Comparison of ENCODE assay signal across 16 cellular contexts in the genomic region with DNA sequence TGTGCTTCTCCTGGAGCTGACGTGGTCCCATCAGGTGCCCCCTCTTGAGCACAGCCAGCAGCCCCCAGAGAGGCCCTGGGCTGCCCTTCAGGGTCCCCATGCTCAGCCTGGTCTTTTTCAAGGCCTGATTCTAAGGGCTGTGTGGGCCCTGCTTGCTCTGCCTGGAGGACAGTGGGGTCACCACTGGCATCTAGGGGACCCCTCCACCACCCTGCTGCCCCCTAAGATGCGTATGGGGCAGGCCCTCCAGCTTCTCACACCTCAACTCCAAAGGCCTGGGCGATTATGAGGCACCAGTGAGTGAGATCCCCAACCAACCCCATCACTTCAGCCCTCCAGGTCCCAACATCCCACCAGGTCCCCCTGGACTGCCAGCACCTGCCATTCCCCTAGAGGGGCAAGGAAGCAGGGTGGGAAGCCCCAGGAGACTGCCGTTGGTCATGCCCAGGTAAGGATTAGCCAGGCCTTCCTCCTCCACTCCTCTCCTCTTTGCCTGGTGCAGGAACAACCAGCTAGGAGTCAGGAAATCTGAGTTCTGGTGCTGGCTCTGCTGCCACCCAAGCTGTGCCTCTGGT.
DNase-seq lines count a peak whose midpoint lies in the region; ATAC-seq and TF ChIP-seq lines count a peak whose summit lies in the region.
"Had no signal": no experiment of that assay in that cellular context is flagged by ENCODE, and none has a peak within 500 bp of the region (broad histone marks: within the 10 kb centered on the region; RNA-seq: fewer than 3 reads in every experiment).

No MANE protein-coding gene starts in this region.

- no peaks in the 10 kb centered on the region for H3K27me3 Mint-ChIP-seq in activated naive CD8-positive, alpha-beta T cell treated with anti-CD3 and anti-CD28 coated beads for 36 hours
- H3K27me3 Mint-ChIP-seq in natural killer cell (ENCODE audit: low read depth in 2 of 2), result no peaks in the 10 kb centered on the region
- H3K27me3 Mint-ChIP-seq: type B pancreatic cell had no signal

- peaks cover 66% of the 10 kb centered on the region for H3K4me1 Mint-ChIP-seq in activated naive CD8-positive, alpha-beta T cell treated with anti-CD3 and anti-CD28 coated beads for 36 hours
- peaks cover 80 to 99% of the 10 kb centered on the region in 2 donors for H3K4me1 Mint-ChIP-seq in natural killer cell

- H3K4me3 Mint-ChIP-seq in activated naive CD8-positive, alpha-beta T cell treated with anti-CD3 and anti-CD28 coated beads for 36 hours, result no peak overlapping the region
- H3K4me3 Mint-ChIP-seq in natural killer cell, result no peak overlapping the region
- H3K4me3 Mint-ChIP-seq: type B pancreatic cell had no signal

- ATAC-seq in left ventricle myocardium superior (no peak), left cardiac atrium (no peak), natural killer cell (no peak)
- ATAC-seq: HCT116, K562 had no signal

- peaks cover 7% of the 10 kb centered on the region for H3K36me3 Mint-ChIP-seq in activated naive CD8-positive, alpha-beta T cell treated with anti-CD3 and anti-CD28 coated beads for 36 hours
- no peaks in the 10 kb centered on the region for H3K36me3 Mint-ChIP-seq in natural killer cell

- peak overlapping the region; percentile 31 for H3K27ac Mint-ChIP-seq in activated naive CD8-positive, alpha-beta T cell treated with anti-CD3 and anti-CD28 coated beads for 36 hours
- peak overlapping the region; percentile 94 to 100 for H3K27ac Mint-ChIP-seq in natural killer cell
- H3K27ac Mint-ChIP-seq: type B pancreatic cell had no signal

- no peaks in the 10 kb centered on the region for H3K9me3 Mint-ChIP-seq in activated naive CD8-positive, alpha-beta T cell treated with anti-CD3 and anti-CD28 coated beads for 36 hours
- no peaks in the 10 kb centered on the region for H3K9me3 Mint-ChIP-seq in natural killer cell
- H3K9me3 Mint-ChIP-seq: type B pancreatic cell had no signal

- DNase-seq in left ventricle myocardium superior (peak; percentile 18), left cardiac atrium (no peak), natural killer cell (no peak), DMS79 treated with DMSO at 0.1 percent for 48 hours (lab: John Stamatoyannopoulos, UW) (no peak), GM19240 (ENCODE audit: insufficient read length, low spot score) (no peak), GM19238 (ENCODE audit: insufficient read length, low spot score) (no peak)
- DNase-seq in activated naive CD8-positive, alpha-beta T cell treated with anti-CD3 and anti-CD28 coated beads for 36 hours, result no peak
- DNase-seq: Caco-2; foreskin fibroblast; NCI-H2029; NCI-H446 treated with DMSO at 0.1 percent for 48 hours; stimulated activated CD4-positive, alpha-beta T cell treated with anti-CD3 and anti-CD28 coated beads, Interleukin-15, amount 100 ng/mL, for 24 hours; stimulated activated naive CD4-positive, alpha-beta T cell treated with Interleukin-2 at 50 U/mL for 16 hours had no signal

- intact Hi-C loops in left ventricle myocardium superior (cut with micrococcal nuclease), result no loop called here
- intact Hi-C loops in left cardiac atrium (cut with DNase I), result no loop called here
- intact Hi-C loops in natural killer cell (cut with micrococcal nuclease), result loop anchor here (10.0 kb wide), 1 partner anchor 978 kb away; the partner anchor contains the start of gene ACAA2

- TF ChIP-seq CTCF in natural killer cell (IDR thresholded peaks at IDR 0.05), result no peak
